Comparison of ENCODE assay signal across 24 cellular contexts in genomic region chr17:38436386-38436785, GRCh38. TPM values are rescaled to one million over a fixed set of nuclear protein-coding genes. Genes with fewer than 3 reads are reported as not detected.
DNase-seq lines count a peak whose midpoint lies in the region; ATAC-seq and TF ChIP-seq lines count a peak whose summit lies in the region.
"Had no signal": no experiment of that assay in that cellular context is flagged by ENCODE, and none has a peak within 500 bp of the region (broad histone marks: within the 10 kb centered on the region; RNA-seq: fewer than 3 reads in every experiment).

No MANE protein-coding gene starts in this region.

- no peaks in the 10 kb centered on the region for H3K36me3 Mint-ChIP-seq in natural killer cell treated with Interleukin-12 subunit alpha and Interleukin-12 subunit beta and Interleukin-15 and Interleukin-18, amount 100 ng/mL, for 72 hours
- H3K36me3 Mint-ChIP-seq: CD8-positive, alpha-beta T cell had no signal

- H3K27ac ChIP-seq in angular gyrus (ENCODE audit: low read depth, low read length) = peak overlapping the region; percentile 98
- H3K27ac ChIP-seq in dorsolateral prefrontal cortex = peak overlapping the region in 58 of 59 donors; percentile 41 to 100 (median 98)
- H3K27ac ChIP-seq in osteoblast (ENCODE audit: low read depth, low read length) = no peak overlapping the region
- peak overlapping the region; percentile 53 to 71 for H3K27ac ChIP-seq in tibial artery
- H3K27ac ChIP-seq: C4-2B, SJCRH30 had no signal

- peaks cover 0 to 4% of the 10 kb centered on the region in 2 donors for H3K27me3 Mint-ChIP-seq in natural killer cell treated with Interleukin-12 subunit alpha and Interleukin-12 subunit beta and Interleukin-15 and Interleukin-18, amount 100 ng/mL, for 72 hours

- ATAC-seq in natural killer cell treated with Interleukin-12 subunit alpha and Interleukin-12 subunit beta and Interleukin-15 and Interleukin-18, amount 100 ng/mL, for 72 hours = no peak
- ATAC-seq: CD8-positive, alpha-beta T cell; HepG2; PC-3; Right ventricle myocardium inferior had no signal

- H3K9me3 Mint-ChIP-seq in natural killer cell treated with Interleukin-12 subunit alpha and Interleukin-12 subunit beta and Interleukin-15 and Interleukin-18, amount 100 ng/mL, for 72 hours = no peaks in the 10 kb centered on the region
- H3K9me3 Mint-ChIP-seq: CD8-positive, alpha-beta T cell had no signal

- H3K9me3 ChIP-seq in osteoblast (ENCODE audit: low read depth, low read length) (no peaks in the 10 kb centered on the region), tibial artery (no peaks in the 10 kb centered on the region)
- H3K9me3 ChIP-seq: SJCRH30 had no signal

- no peak overlapping the region for H3K4me2 ChIP-seq in osteoblast (ENCODE audit: insufficient read depth, low read length)

- H3K27me3 ChIP-seq in dorsolateral prefrontal cortex (no peaks in the 10 kb centered on the region), osteoblast (ENCODE audit: insufficient read depth, low read length) (no peaks in the 10 kb centered on the region), tibial artery (no peaks in the 10 kb centered on the region)
- H3K27me3 ChIP-seq: SJCRH30 had no signal

- H3K27ac Mint-ChIP-seq in natural killer cell treated with Interleukin-12 subunit alpha and Interleukin-12 subunit beta and Interleukin-15 and Interleukin-18, amount 100 ng/mL, for 72 hours = no peak overlapping the region
- H3K27ac Mint-ChIP-seq: B cell; CD8-positive, alpha-beta T cell had no signal

- intact Hi-C loops in dorsolateral prefrontal cortex (cut with DNase I) = no loop called here
- intact Hi-C loops in tibial artery (cut with DNase I; ENCODE audit: low total_unique reads) = no loop called here

- H3K36me3 ChIP-seq in osteoblast (ENCODE audit: insufficient read depth, low read length) (peaks cover 12% of the 10 kb centered on the region), tibial artery (no peaks in the 10 kb centered on the region)
- H3K36me3 ChIP-seq: SJCRH30 had no signal

- peak overlapping the region in 16 of 59 donors; percentile 2 to 87 (median 13) for H3K4me3 ChIP-seq in dorsolateral prefrontal cortex
- no peak overlapping the region for H3K4me3 ChIP-seq in osteoblast (ENCODE audit: insufficient read depth, low read length)
- no peak overlapping the region for H3K4me3 ChIP-seq in tibial artery
- H3K4me3 ChIP-seq: K562, SJCRH30 had no signal

- H3K4me1 Mint-ChIP-seq in natural killer cell treated with Interleukin-12 subunit alpha and Interleukin-12 subunit beta and Interleukin-15 and Interleukin-18, amount 100 ng/mL, for 72 hours (ENCODE audit: low read depth in 2 of 2) = no peaks in the 10 kb centered on the region
- H3K4me1 Mint-ChIP-seq: B cell had no signal

- H3K79me2 ChIP-seq in osteoblast (ENCODE audit: insufficient read depth, low read length) = peaks cover 98% of the 10 kb centered on the region

- H3K4me3 Mint-ChIP-seq in natural killer cell treated with Interleukin-12 subunit alpha and Interleukin-12 subunit beta and Interleukin-15 and Interleukin-18, amount 100 ng/mL, for 72 hours = no peak overlapping the region
- H3K4me3 Mint-ChIP-seq: B cell; CD8-positive, alpha-beta T cell had no signal

- no peak overlapping the region for H2AFZ ChIP-seq in osteoblast (ENCODE audit: low read length)

- no peak for TF ChIP-seq CTCF in dorsolateral prefrontal cortex (IDR thresholded peaks at IDR 0.05 in 54 of 56, conservative IDR thresholded peaks at IDR 0.05 in 2 of 56; ENCODE audit: low read depth in 1 of 56, partially characterized antibody in 56 of 56)
- TF ChIP-seq CTCF in osteoblast (IDR thresholded peaks at IDR 0.05; ENCODE audit: extremely low read depth, low read depth, low read length) = no peak
- no peak for TF ChIP-seq CTCF in tibial artery (IDR thresholded peaks at IDR 0.05)

- peaks cover 76% of the 10 kb centered on the region for H4K20me1 ChIP-seq in osteoblast (ENCODE audit: insufficient read depth, low read length)

- DNase-seq in dorsolateral prefrontal cortex (no peak), osteoblast (ENCODE audit: insufficient read length, low spot score, missing footprints) (peak; percentile 85), tibial artery (no peak), HuH-7.5 (ENCODE audit: low spot score) (no peak), MV-4-11 (lab: John Stamatoyannopoulos, UW) (no peak), NCI-H1694 treated with DMSO at 0.1 percent for 48 hours (lab: John Stamatoyannopoulos, UW) (no peak)
- DNase-seq in natural killer cell treated with Interleukin-12 subunit alpha and Interleukin-12 subunit beta and Interleukin-15 and Interleukin-18, amount 100 ng/mL, for 72 hours (ENCODE audit: low spot score) = no peak
- DNase-seq: CD8-positive, alpha-beta T cell; DND-41; Kasumi-1; NCI-H1105; NCI-H1436 treated with DMSO at 0.1 percent for 48 hours; NCI-H2029; NCI-H446; NCI-H524 treated with DMSO at 0.1 percent for 48 hours; NCI-H774; PC-3; SJCRH30 had no signal

- H3K4me1 ChIP-seq in osteoblast (ENCODE audit: insufficient read depth, low read length) (no peaks in the 10 kb centered on the region), tibial artery (peaks cover 0 to 61% (median 29%) of the 10 kb centered on the region in 4 donors)
- H3K4me1 ChIP-seq: SJCRH30 had no signal

RNA-seq across cellular contexts. Expression of gene ARHGAP23, which starts 8.1 kb away (rescaled TPM):
- total RNA-seq in dorsolateral prefrontal cortex = 100 to 1,000 TPM in 109 of 120 experiments, 10 to 100 TPM in 11; 93.2 to 496 (median 159) TPM
- total RNA-seq in osteoblast = 47.0 and 49.8 TPM in 2 replicates
- total RNA-seq in natural killer cell treated with Interleukin-12 subunit alpha and Interleukin-12 subunit beta and Interleukin-15 and Interleukin-18, amount 100 ng/mL, for 72 hours = 1 to 10 TPM in 1 of 2 donors, under 1 TPM in 1; 0.55 to 2.9 TPM
- total RNA-seq: HepG2 had no signal

Comparison
In these comparisons a context has a peak if more than half of its experiments do, and no peak if none do; other contexts are left out.
1. RNA of gene ARHGAP23, which starts 8.1 kb away (total RNA-seq): 93.2 to 496 TPM in dorsolateral prefrontal cortex and 47.0 to 49.8 TPM in osteoblast; 0.55 to 2.9 TPM in natural killer cell treated with Interleukin-12 subunit alpha and Interleukin-12 subunit beta and Interleukin-15 and Interleukin-18, amount 100 ng/mL, for 72 hours; every median in the first group is over 10 times any median in the second.